Comparison of ENCODE assay signal across 8 cellular contexts in the genomic region with DNA sequence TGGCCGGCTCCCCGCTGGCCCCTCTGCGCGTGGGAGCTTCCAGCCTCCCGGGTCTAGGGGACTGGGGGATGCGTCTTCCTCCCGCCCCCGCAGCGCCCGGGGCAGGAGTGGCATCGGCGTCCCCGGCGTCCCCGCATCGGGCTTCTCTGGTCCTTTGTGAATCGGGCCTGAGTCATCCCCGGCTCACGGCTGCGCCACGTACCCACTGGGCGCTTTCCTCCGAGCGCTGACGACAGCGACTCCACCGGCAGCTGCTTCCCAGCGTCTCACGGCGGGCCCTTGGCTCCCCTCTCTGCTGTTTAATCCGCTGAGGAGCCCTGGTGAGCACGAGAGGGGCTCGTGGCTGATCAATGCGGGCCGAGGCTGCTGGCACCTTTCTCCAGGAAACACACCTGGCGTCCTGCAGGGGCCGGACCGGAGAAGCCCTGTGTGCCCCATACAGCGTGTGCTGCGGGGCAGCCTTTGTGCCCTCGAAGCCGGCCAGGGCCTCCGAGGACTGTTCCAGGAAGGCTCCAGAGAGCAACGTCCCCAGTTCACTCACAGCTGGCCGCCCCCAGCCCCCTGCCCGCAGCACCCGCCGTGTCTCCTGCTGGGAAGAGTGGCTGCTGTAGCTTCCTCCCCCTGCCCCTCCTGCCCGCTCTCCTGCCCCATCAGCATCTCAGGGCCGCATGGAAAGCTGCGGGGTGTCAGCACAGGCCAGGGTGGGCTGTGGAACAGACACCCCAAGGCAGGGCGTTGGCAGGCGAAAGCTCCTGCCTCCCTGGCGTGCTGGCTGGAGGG.
A peak's percentile ranks its signal among the peaks of the same experiment; 100 is the strongest.
DNase-seq lines count a peak whose midpoint lies in the region; ATAC-seq and TF ChIP-seq lines count a peak whose summit lies in the region.

No MANE protein-coding gene starts in this region.

- H3K14ac ChIP-seq in trophoblast cell (ENCODE audit: low read length), result peak overlapping the region; percentile 21

- H4K8ac ChIP-seq in trophoblast cell (ENCODE audit: low read depth, low read length), result peak overlapping the region; percentile 2

- no peak overlapping the region for H2AK5ac ChIP-seq in trophoblast cell (ENCODE audit: low read length)

- H3K9me3 ChIP-seq in trophoblast cell (ENCODE audit: insufficient read depth, low read depth, low read length) (peaks cover 2% of the 10 kb centered on the region), upper lobe of right lung (no peaks in the 10 kb centered on the region)

- H3K27me3 ChIP-seq in trophoblast cell (ENCODE audit: insufficient read depth, low read length), result no peaks in the 10 kb centered on the region
- peaks cover 20% of the 10 kb centered on the region for H3K27me3 ChIP-seq in upper lobe of right lung

- CTCF ChIA-PET in activated naive CD4-positive, alpha-beta T cell treated with anti-CD3 and anti-CD28 coated beads, Interleukin-2, amount 10 ng/mL, durations not matched to agents 7 days and 5 days (lab: Charles Lee), result interaction anchor here (1.0 to 1.9 kb wide), 2 partner anchors 10 to 156 kb away, joined by 3 to 4 read pairs; no protein-coding TSS in a partner anchor

- no peak overlapping the region for H2BK5ac ChIP-seq in trophoblast cell (ENCODE audit: low read depth, low read length, poor library complexity)

- ATAC-seq in left cardiac atrium (peak; percentile 72 to 83), upper lobe of right lung (peak; percentile 55), HG03460 (IDR thresholded peaks at IDR 0.05; ENCODE audit: unreplicated experiment) (no peak)

- H2BK12ac ChIP-seq in trophoblast cell (ENCODE audit: low read length), result peak overlapping the region; percentile 22

- H3K4me3 ChIP-seq in trophoblast cell (ENCODE audit: low read depth, low read length) (peak overlapping the region; percentile 6), upper lobe of right lung (peak overlapping the region; percentile 28)

- intact Hi-C loops in left cardiac atrium (cut with DNase I), result loop anchor here (5.0 to 10.0 kb wide), 2 partner anchors 90 to 268 kb away; no protein-coding TSS in a partner anchor
- intact Hi-C loops in upper lobe of right lung (cut with DNase I), result no loop called here

- peak overlapping the region; percentile 32 for H2AFZ ChIP-seq in trophoblast cell (ENCODE audit: insufficient read depth, low read length, poor library complexity)

- no peak overlapping the region for H3K27ac Mint-ChIP-seq in activated naive CD4-positive, alpha-beta T cell treated with anti-CD3 and anti-CD28 coated beads, Interleukin-2, amount 10 ng/mL, durations not matched to agents 7 days and 5 days

- H3K79me2 ChIP-seq in trophoblast cell (ENCODE audit: control insufficient read depth, insufficient read depth, low read length, poor library complexity), result no peaks in the 10 kb centered on the region

- H3K18ac ChIP-seq in trophoblast cell (ENCODE audit: low read length), result peak overlapping the region; percentile 35

- no peak overlapping the region for H3K4ac ChIP-seq in trophoblast cell (ENCODE audit: low read depth, low read length)

- peak; percentile 86 for DNase-seq in ELR (ENCODE audit: low read depth)
- peak; percentile 19 for DNase-seq in NCI-H128 (lab: John Stamatoyannopoulos, UW; ENCODE audit: unreplicated experiment)
- peak; percentile 58 for DNase-seq in activated naive CD4-positive, alpha-beta T cell treated with anti-CD3 and anti-CD28 coated beads, Interleukin-2, amount 10 ng/mL, durations not matched to agents 7 days and 5 days
- DNase-seq in left cardiac atrium, result peak; percentile 81
- DNase-seq in trophoblast cell, result peak; percentile 71 to 79
- peak; percentile 74 for DNase-seq in upper lobe of right lung
- DNase-seq in NCI-H187 treated with DMSO at 0.1 percent for 48 hours (lab: John Stamatoyannopoulos, UW), result no peak

- no peaks in the 10 kb centered on the region for H3K36me3 Mint-ChIP-seq in activated naive CD4-positive, alpha-beta T cell treated with anti-CD3 and anti-CD28 coated beads, Interleukin-2, amount 10 ng/mL, durations not matched to agents 7 days and 5 days

- H4K12ac ChIP-seq in trophoblast cell (ENCODE audit: low read depth, low read length), result peak overlapping the region; percentile 45

- peaks cover 8 to 10% of the 10 kb centered on the region in 2 experiments for H3K4me1 ChIP-seq in trophoblast cell (ENCODE audit: control insufficient read depth in 1 of 2, insufficient read depth in 2 of 2, low read length in 2 of 2)
- peaks cover 5% of the 10 kb centered on the region for H3K4me1 ChIP-seq in upper lobe of right lung

- H2BK120ac ChIP-seq in trophoblast cell (ENCODE audit: insufficient read depth, low read length, poor library complexity), result peak overlapping the region; percentile 49

- peaks cover 2% of the 10 kb centered on the region for H3K4me1 Mint-ChIP-seq in activated naive CD4-positive, alpha-beta T cell treated with anti-CD3 and anti-CD28 coated beads, Interleukin-2, amount 10 ng/mL, durations not matched to agents 7 days and 5 days

- no peak for TF ChIP-seq CTCF in upper lobe of right lung (IDR thresholded peaks at IDR 0.05)

- H3K36me3 ChIP-seq in trophoblast cell (ENCODE audit: control insufficient read depth in 1 of 2, insufficient read depth in 2 of 2, low read length in 2 of 2), result no peaks in the 10 kb centered on the region
- no peaks in the 10 kb centered on the region for H3K36me3 ChIP-seq in upper lobe of right lung

- H3K4me3 Mint-ChIP-seq in activated naive CD4-positive, alpha-beta T cell treated with anti-CD3 and anti-CD28 coated beads, Interleukin-2, amount 10 ng/mL, durations not matched to agents 7 days and 5 days, result no peak overlapping the region

- H3K9me3 Mint-ChIP-seq in activated naive CD4-positive, alpha-beta T cell treated with anti-CD3 and anti-CD28 coated beads, Interleukin-2, amount 10 ng/mL, durations not matched to agents 7 days and 5 days, result no peaks in the 10 kb centered on the region

- H3K79me1 ChIP-seq in trophoblast cell (ENCODE audit: low read length), result peaks cover 10% of the 10 kb centered on the region

- H4K91ac ChIP-seq in trophoblast cell (ENCODE audit: low read depth, low read length), result peak overlapping the region; percentile 40

- H3K27ac ChIP-seq in trophoblast cell (ENCODE audit: low read depth, low read length) (peak overlapping the region; percentile 15), upper lobe of right lung (no peak overlapping the region)

- no CpG with 5 or more reads among the region's 54 CpGs for WGBS in trophoblast cell (ENCODE audit: extremely low coverage, insufficient coverage, insufficient read length)

- H3K4me2 ChIP-seq in trophoblast cell (ENCODE audit: low read length), result peak overlapping the region; percentile 76

- H3K23ac ChIP-seq in trophoblast cell (ENCODE audit: low read length), result no peak overlapping the region

- no peak overlapping the region for H3K9ac ChIP-seq in trophoblast cell (ENCODE audit: low read length)

- H3K27me3 Mint-ChIP-seq in activated naive CD4-positive, alpha-beta T cell treated with anti-CD3 and anti-CD28 coated beads, Interleukin-2, amount 10 ng/mL, durations not matched to agents 7 days and 5 days, result peaks cover 72% of the 10 kb centered on the region
